ENCODE assay signal across 1 cellular context in genomic region chr9:113658565-113658935, GRCh38.
TF ChIP-seq lines count a peak whose summit lies in the region.

No MANE protein-coding gene starts in this region.

TF ChIP-seq in HepG2, 621 proteins besides CTCF, POLR2A, EP300 and RAD21 (continued from another document):
- no peak for TF ChIP-seq ZBTB44 (CRISPR knock-in tag; IDR thresholded peaks at IDR 0.05)
- no peak for TF ChIP-seq PTBP1 (IDR thresholded peaks at IDR 0.05; ENCODE audit: low read depth, low read length, poor library complexity, severe bottlenecking)
- TF ChIP-seq THAP7 (CRISPR knock-in tag; IDR thresholded peaks at IDR 0.05), result no peak
- TF ChIP-seq RERE (CRISPR knock-in tag; IDR thresholded peaks at IDR 0.05; ENCODE audit: low read depth), result no peak
- no peak for TF ChIP-seq MAFG (CRISPR knock-in tag; IDR thresholded peaks at IDR 0.05)
- TF ChIP-seq IKZF1 (IDR thresholded peaks at IDR 0.05), result no peak
- no peak for TF ChIP-seq ZNF33B (CRISPR knock-in tag; IDR thresholded peaks at IDR 0.05)
- no peak for TF ChIP-seq ZHX2 (IDR thresholded peaks at IDR 0.05; ENCODE audit: low read depth)
- TF ChIP-seq ZHX2 (CRISPR knock-in tag; IDR thresholded peaks at IDR 0.05; ENCODE audit: borderline replicate concordance), result no peak
- TF ChIP-seq SMARCC2 (IDR thresholded peaks at IDR 0.05), result no peak
- no peak for TF ChIP-seq SP4 (CRISPR knock-in tag; IDR thresholded peaks at IDR 0.05)
- no peak for TF ChIP-seq ATF5 (CRISPR knock-in tag; IDR thresholded peaks at IDR 0.05; ENCODE audit: low read depth)
- TF ChIP-seq TAF1 (CRISPR knock-in tag; IDR thresholded peaks at IDR 0.05), result no peak
- TF ChIP-seq ZNF883 (CRISPR knock-in tag; IDR thresholded peaks at IDR 0.05; ENCODE audit: not compliant biosample characterization), result no peak
- TF ChIP-seq TSC22D2 (CRISPR knock-in tag; IDR thresholded peaks at IDR 0.05; ENCODE audit: borderline replicate concordance), result no peak
TF ChIP-seq in HepG2: peak in this region for 0.
